ENCODE assay signal across 21 cellular contexts in genomic region chr14:105149146-105149781, GRCh38.
"Had no signal": no experiment of that assay in that cellular context is flagged by ENCODE, and none has a peak within 500 bp of the region (broad histone marks: within the 10 kb centered on the region; RNA-seq: fewer than 3 reads in every experiment).

No MANE protein-coding gene starts in this region.

- H3K4me1 Mint-ChIP-seq: activated naive CD8-positive, alpha-beta T cell treated with anti-CD3 and anti-CD28 coated beads, Interleukin-2, amount 50 U/mL, for 24 hours; activated T-helper 17 cell treated with anti-CD3 and anti-CD28 coated beads, Interleukin-2, amount 50 U/mL, for 72 hours; memory B cell; nephron had no signal

- H3K27ac Mint-ChIP-seq: activated naive CD8-positive, alpha-beta T cell treated with anti-CD3 and anti-CD28 coated beads, Interleukin-2, amount 50 U/mL, for 24 hours; activated T-cell treated with anti-CD3 and anti-CD28 coated beads, Interleukin-2, amount 50 U/mL, for 24 hours; activated T-helper 17 cell treated with anti-CD3 and anti-CD28 coated beads, Interleukin-2, amount 50 U/mL, for 72 hours; dendritic cell treated with granulocyte-macrophage colony-stimulating factor and Interleukin-4, amounts not matched to agents 40 ng/mL and 50 ng/mL, for 4 days; memory B cell; nephron had no signal

- H3K27me3 ChIP-seq: body of pancreas, cardiac muscle cell, sigmoid colon, upper lobe of left lung had no signal

- H3K4me1 ChIP-seq: body of pancreas, sigmoid colon had no signal

- H3K36me3 ChIP-seq: cardiac muscle cell, sigmoid colon had no signal

- H3K4me3 Mint-ChIP-seq: activated naive CD8-positive, alpha-beta T cell treated with anti-CD3 and anti-CD28 coated beads, Interleukin-2, amount 50 U/mL, for 24 hours; activated T-cell treated with anti-CD3 and anti-CD28 coated beads, Interleukin-2, amount 50 U/mL, for 24 hours; activated T-helper 17 cell treated with anti-CD3 and anti-CD28 coated beads, Interleukin-2, amount 50 U/mL, for 72 hours; dendritic cell treated with granulocyte-macrophage colony-stimulating factor and Interleukin-4, amounts not matched to agents 40 ng/mL and 50 ng/mL, for 4 days; memory B cell; nephron had no signal

- DNase-seq: activated CD4-positive, CD25-positive, alpha-beta regulatory T cell treated with anti-CD3 and anti-CD28 coated beads, Interleukin-2, amount 50 U/mL, for 72 hours; activated naive CD4-positive, alpha-beta T cell treated with Interleukin-2 at 50 U/mL for 16 hours; activated naive CD8-positive, alpha-beta T cell treated with anti-CD3 and anti-CD28 coated beads, Interleukin-2, amount 50 U/mL, for 24 hours; activated T-cell treated with anti-CD3 and anti-CD28 coated beads, Interleukin-2, amount 50 U/mL, for 24 hours; effector CD4-positive, alpha-beta T cell; kidney glomerular epithelial cell; nucleus accumbens; sigmoid colon; stimulated activated CD4-positive, alpha-beta T cell treated with anti-CD3 and anti-CD28 coated beads, Interleukin-4, amount 100 ng/mL, for 24 hours; stimulated activated naive CD8-positive, alpha-beta T cell treated with anti-CD3 and anti-CD28 coated beads, Interleukin-15, Interleukin-2, amounts not matched to agents 100 U/mL and 50 U/mL, for 24 hours; WERI-Rb-1 had no signal

- H3K27ac ChIP-seq: body of pancreas, cardiac muscle cell, sigmoid colon, upper lobe of left lung, WERI-Rb-1 had no signal

- H3K9me3 Mint-ChIP-seq: activated naive CD8-positive, alpha-beta T cell treated with anti-CD3 and anti-CD28 coated beads, Interleukin-2, amount 50 U/mL, for 24 hours; activated T-cell treated with anti-CD3 and anti-CD28 coated beads, Interleukin-2, amount 50 U/mL, for 24 hours; activated T-helper 17 cell treated with anti-CD3 and anti-CD28 coated beads, Interleukin-2, amount 50 U/mL, for 72 hours; dendritic cell treated with granulocyte-macrophage colony-stimulating factor and Interleukin-4, amounts not matched to agents 40 ng/mL and 50 ng/mL, for 4 days; memory B cell; nephron had no signal

- H3K27me3 Mint-ChIP-seq: activated naive CD8-positive, alpha-beta T cell treated with anti-CD3 and anti-CD28 coated beads, Interleukin-2, amount 50 U/mL, for 24 hours; activated T-cell treated with anti-CD3 and anti-CD28 coated beads, Interleukin-2, amount 50 U/mL, for 24 hours; activated T-helper 17 cell treated with anti-CD3 and anti-CD28 coated beads, Interleukin-2, amount 50 U/mL, for 72 hours; dendritic cell treated with granulocyte-macrophage colony-stimulating factor and Interleukin-4, amounts not matched to agents 40 ng/mL and 50 ng/mL, for 4 days had no signal

- ATAC-seq: activated naive CD8-positive, alpha-beta T cell treated with anti-CD3 and anti-CD28 coated beads, Interleukin-2, amount 50 U/mL, for 24 hours; activated T-helper 17 cell treated with anti-CD3 and anti-CD28 coated beads, Interleukin-2, amount 50 U/mL, for 72 hours; body of pancreas; stimulated activated naive CD8-positive, alpha-beta T cell treated with anti-CD3 and anti-CD28 coated beads, Interleukin-15, Interleukin-2, amounts not matched to agents 100 U/mL and 50 U/mL, for 24 hours had no signal

- H3K4me3 ChIP-seq: body of pancreas, cardiac muscle cell, sigmoid colon, smooth muscle cell, upper lobe of left lung had no signal

- H3K4me2 ChIP-seq: smooth muscle cell had no signal

- FAIRE-seq: endometrium, TTC549 had no signal

- H3K36me3 Mint-ChIP-seq: memory B cell had no signal

- H3K9me3 ChIP-seq: body of pancreas, sigmoid colon, upper lobe of left lung had no signal
